1 cellular context compared by ENCODE assay signal in genomic region chr12:106147956-106148355, GRCh38.
TF ChIP-seq lines count a peak whose summit lies in the region.

No MANE protein-coding gene starts in this region.

TF ChIP-seq in SK-N-SH, 30 proteins besides CTCF, POLR2A, EP300 and RAD21:
- TF ChIP-seq, protein P1, sequence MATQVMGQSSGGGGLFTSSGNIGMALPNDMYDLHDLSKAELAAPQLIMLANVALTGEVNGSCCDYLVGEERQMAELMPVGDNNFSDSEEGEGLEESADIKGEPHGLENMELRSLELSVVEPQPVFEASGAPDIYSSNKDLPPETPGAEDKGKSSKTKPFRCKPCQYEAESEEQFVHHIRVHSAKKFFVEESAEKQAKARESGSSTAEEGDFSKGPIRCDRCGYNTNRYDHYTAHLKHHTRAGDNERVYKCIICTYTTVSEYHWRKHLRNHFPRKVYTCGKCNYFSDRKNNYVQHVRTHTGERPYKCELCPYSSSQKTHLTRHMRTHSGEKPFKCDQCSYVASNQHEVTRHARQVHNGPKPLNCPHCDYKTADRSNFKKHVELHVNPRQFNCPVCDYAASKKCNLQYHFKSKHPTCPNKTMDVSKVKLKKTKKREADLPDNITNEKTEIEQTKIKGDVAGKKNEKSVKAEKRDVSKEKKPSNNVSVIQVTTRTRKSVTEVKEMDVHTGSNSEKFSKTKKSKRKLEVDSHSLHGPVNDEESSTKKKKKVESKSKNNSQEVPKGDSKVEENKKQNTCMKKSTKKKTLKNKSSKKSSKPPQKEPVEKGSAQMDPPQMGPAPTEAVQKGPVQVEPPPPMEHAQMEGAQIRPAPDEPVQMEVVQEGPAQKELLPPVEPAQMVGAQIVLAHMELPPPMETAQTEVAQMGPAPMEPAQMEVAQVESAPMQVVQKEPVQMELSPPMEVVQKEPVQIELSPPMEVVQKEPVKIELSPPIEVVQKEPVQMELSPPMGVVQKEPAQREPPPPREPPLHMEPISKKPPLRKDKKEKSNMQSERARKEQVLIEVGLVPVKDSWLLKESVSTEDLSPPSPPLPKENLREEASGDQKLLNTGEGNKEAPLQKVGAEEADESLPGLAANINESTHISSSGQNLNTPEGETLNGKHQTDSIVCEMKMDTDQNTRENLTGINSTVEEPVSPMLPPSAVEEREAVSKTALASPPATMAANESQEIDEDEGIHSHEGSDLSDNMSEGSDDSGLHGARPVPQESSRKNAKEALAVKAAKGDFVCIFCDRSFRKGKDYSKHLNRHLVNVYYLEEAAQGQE (IDR thresholded peaks at IDR 0.05; ENCODE audit: low read depth, low read length), result no peak
- TF ChIP-seq TCF12 (IDR thresholded peaks at IDR 0.05) (peak; percentile 34; the same call in 1 of the 2 replicates), NFIC (IDR thresholded peaks at IDR 0.05; ENCODE audit: borderline replicate concordance) (peak; percentile 56), RXRA (IDR thresholded peaks at IDR 0.05; ENCODE audit: borderline replicate concordance, low read depth) (no peak), ELF1 (IDR thresholded peaks at IDR 0.05) (no peak), MAX (IDR thresholded peaks at IDR 0.05; ENCODE audit: low read depth) (peak; percentile 77), FOXJ3 (CRISPR knock-in tag; IDR thresholded peaks at IDR 0.05) (0 out of 2 replicates have a peak, but pooled peaks have one; percentile 50), MXI1 (IDR thresholded peaks at IDR 0.05; ENCODE audit: low read depth, low read length) (peak; percentile 65; the same call in 1 of the 2 replicates), SMC3 (IDR thresholded peaks at IDR 0.05; ENCODE audit: low read depth, low read length) (no peak), RCOR1 (IDR thresholded peaks at IDR 0.05; ENCODE audit: low read length) (peak; percentile 36; the same call in 1 of the 2 replicates), JUND (IDR thresholded peaks at IDR 0.05) (no peak), RFX5 (IDR thresholded peaks at IDR 0.05; ENCODE audit: low read length) (no peak), GATA2 (CRISPR knock-in tag; IDR thresholded peaks at IDR 0.05) (peak; percentile 25; the same call in 1 of the 2 replicates)
- TF ChIP-seq, protein P2, sequence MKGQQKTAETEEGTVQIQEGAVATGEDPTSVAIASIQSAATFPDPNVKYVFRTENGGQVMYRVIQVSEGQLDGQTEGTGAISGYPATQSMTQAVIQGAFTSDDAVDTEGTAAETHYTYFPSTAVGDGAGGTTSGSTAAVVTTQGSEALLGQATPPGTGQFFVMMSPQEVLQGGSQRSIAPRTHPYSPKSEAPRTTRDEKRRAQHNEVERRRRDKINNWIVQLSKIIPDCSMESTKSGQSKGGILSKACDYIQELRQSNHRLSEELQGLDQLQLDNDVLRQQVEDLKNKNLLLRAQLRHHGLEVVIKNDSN (IDR thresholded peaks at IDR 0.05; ENCODE audit: borderline replicate concordance, low read depth), result peak; percentile 64; the same call in 1 of the 2 replicates
